8 cellular contexts compared by ENCODE assay signal in genomic region chr6:83853178-83853967, GRCh38. TPM values are rescaled to one million over a fixed set of nuclear protein-coding genes. Genes with fewer than 3 reads are reported as not detected.
DNase-seq lines count a peak whose midpoint lies in the region; FAIRE-seq and TF ChIP-seq lines count a peak whose summit lies in the region.

Gene RIPPLY2, plus strand, starts transcription at chr6:83853360. Its CDS starts 57 bp downstream, at chr6:83853417.

- intact Hi-C loops in vagina (cut with DNase I): no loop called here

- no peak for FAIRE-seq in HTR-8/SVneo (lab: Jason Lieb, UNC)

- peak within 1 kb of the TSS; percentile 11 for H3K27ac ChIP-seq in vagina

- TF ChIP-seq POLR2A in vagina (IDR thresholded peaks at IDR 0.05): no peak

- peak; percentile 31 for DNase-seq in stimulated activated CD4-positive, alpha-beta T cell treated with anti-CD3 and anti-CD28 coated beads, Interleukin-15, amount 100 ng/mL, for 24 hours
- no peak for DNase-seq in stimulated activated CD4-positive, alpha-beta T cell treated with anti-CD3 and anti-CD28 coated beads, Interleukin-2, amount 100 ng/mL, for 48 hours
- DNase-seq in KG1 (lab: John Stamatoyannopoulos, UW): peak; percentile 7
- peak; percentile 8 to 10 for DNase-seq in activated CD4-positive, alpha-beta T cell treated with anti-CD3 and anti-CD28 coated beads, Interleukin-2, amount 50 U/mL, for 48 hours
- peak; percentile 46 for DNase-seq in fibroblast of gingiva (ENCODE audit: low read depth)
- DNase-seq in myocyte (ENCODE audit: low read depth): peak; percentile 14
- no peak for DNase-seq in vagina (ENCODE audit: extremely low spot score in 2 of 2)
- no peak for DNase-seq in HTR-8/SVneo (ENCODE audit: insufficient read length, low spot score)

- H3K4me1 ChIP-seq in vagina: peaks cover 14% of the 10 kb centered on the region

- H3K4me3 ChIP-seq in vagina: peak within 1 kb of the TSS; percentile 52

- no peaks in the 10 kb centered on the region for H3K9me3 ChIP-seq in vagina

- no peaks in the 10 kb centered on the region for H3K27me3 ChIP-seq in vagina

- no peak for TF ChIP-seq CTCF in vagina (IDR thresholded peaks at IDR 0.05)

- no peaks in the 10 kb centered on the region for H3K36me3 ChIP-seq in vagina

RNA-seq across cellular contexts. Expression of gene RIPPLY2, which starts in this region (rescaled TPM):
- not detected in 2 replicates for total RNA-seq in myocyte
- polyA plus RNA-seq in myocyte (2012): not detected
- total RNA-seq in vagina: not detected

Comparison
In these comparisons a context has a peak if more than half of its experiments do, and no peak if none do; other contexts are left out.
1. DNase-seq: peak in stimulated activated CD4-positive, alpha-beta T cell treated with anti-CD3 and anti-CD28 coated beads, Interleukin-15, amount 100 ng/mL, for 24 hours (single experiment), KG1 (single experiment), activated CD4-positive, alpha-beta T cell treated with anti-CD3 and anti-CD28 coated beads, Interleukin-2, amount 50 U/mL, for 48 hours (2 of 2) and fibroblast of gingiva (single experiment); none in stimulated activated CD4-positive, alpha-beta T cell treated with anti-CD3 and anti-CD28 coated beads, Interleukin-2, amount 100 ng/mL, for 48 hours (0 of 2), vagina (0 of 2) and HTR-8/SVneo (single experiment).
2. Peak in DNase-seq in myocyte; RNA of the gene not detected or under 1 TPM.